In the genomic region with DNA sequence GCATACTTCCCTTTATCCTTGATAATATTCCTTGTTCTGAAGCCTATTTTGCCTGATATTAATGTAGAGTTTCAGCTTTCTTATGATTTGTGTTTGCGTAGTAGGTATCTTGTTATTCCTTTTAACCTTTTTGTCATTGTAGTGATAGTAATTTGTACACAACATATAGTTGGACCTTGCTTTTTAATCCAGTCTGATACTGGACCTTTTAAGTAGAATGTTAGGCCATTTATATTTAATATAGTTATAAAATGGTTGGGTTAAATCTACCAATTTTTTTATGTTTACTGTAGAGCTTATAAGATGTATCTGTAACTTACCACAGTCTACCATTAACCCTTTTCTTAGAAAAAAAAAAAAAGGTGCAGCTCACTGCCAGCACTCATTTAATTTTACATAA, we compare ENCODE assay signal across 7 cellular contexts.
"Had no signal": no experiment of that assay in that cellular context is flagged by ENCODE, and none has a peak within 500 bp of the region (broad histone marks: within the 10 kb centered on the region; RNA-seq: fewer than 3 reads in every experiment).

No MANE protein-coding gene starts in this region.

- DNase-seq: GDM1, GF-D8 had no signal

- FAIRE-seq: GM12878, GM12891, GM12892, GM18507, GM19239 had no signal

- H3K4me3 ChIP-seq: GM12878 had no signal

- ATAC-seq: GM12878 had no signal
